Comparison of ENCODE assay signal across 1 cellular context in genomic region chr16:1487395-1488053, GRCh38.
A peak's percentile ranks its signal among the peaks of the same experiment; 100 is the strongest.
TF ChIP-seq lines count a peak whose summit lies in the region.

No MANE protein-coding gene starts in this region.

TF ChIP-seq in HepG2, 621 proteins besides CTCF, POLR2A, EP300 and RAD21:
- peak; percentile 20; the same call in 1 of the 2 replicates for TF ChIP-seq ZFX (CRISPR knock-in tag; IDR thresholded peaks at IDR 0.05; ENCODE audit: low read depth)
- TF ChIP-seq ZNF687 (CRISPR knock-in tag; IDR thresholded peaks at IDR 0.05), result peak; percentile 50
- TF ChIP-seq SIN3B (IDR thresholded peaks at IDR 0.05; ENCODE audit: low read length), result no peak
- 0 out of 2 replicates have a peak, but pooled peaks have one; percentile 30 for TF ChIP-seq CHCHD3 (CRISPR knock-in tag; IDR thresholded peaks at IDR 0.05)
- TF ChIP-seq ZFY (CRISPR knock-in tag; IDR thresholded peaks at IDR 0.05), result peak; percentile 35
